ENCODE assay signal across 1 cellular context in the genomic region with DNA sequence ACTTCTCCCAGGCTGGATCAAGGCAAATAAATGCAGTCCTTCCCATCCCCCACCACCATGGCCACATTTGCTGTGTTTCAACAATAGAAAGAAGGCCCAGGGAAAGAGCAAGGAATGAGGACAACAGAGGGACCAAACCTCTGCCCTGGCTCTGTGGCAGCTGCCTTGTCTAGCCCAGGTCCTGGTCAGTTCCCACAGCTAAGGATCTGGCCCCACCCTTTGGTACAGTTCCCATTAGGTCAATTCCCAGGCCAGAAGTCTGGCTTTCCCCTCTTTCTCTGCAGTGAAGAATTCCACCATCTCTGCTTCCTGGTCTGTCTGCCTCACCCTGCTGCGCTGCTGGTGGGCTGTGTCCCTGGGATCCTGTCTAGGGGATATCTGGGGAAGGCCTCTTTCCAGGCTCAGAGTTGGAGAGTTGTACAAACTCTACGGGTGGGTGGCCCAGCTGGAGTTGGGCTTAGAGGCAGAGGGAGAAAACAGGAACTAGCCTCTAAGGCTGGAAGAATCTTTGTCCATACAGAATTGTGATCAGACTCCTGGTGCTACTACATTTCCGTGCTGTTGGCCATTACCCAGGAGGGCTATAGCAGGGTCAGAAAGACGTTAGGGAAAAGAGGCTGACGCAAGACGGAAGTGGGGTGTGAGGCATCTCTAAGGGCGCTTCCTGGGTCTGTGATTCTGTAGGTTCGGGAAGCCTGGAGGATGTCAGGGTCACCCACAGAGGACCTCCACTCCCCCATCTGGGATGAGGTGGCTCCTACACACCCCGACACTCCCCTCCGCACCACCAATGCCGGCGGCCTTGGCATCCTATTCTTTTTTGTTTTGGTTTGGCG.
A peak's percentile ranks its signal among the peaks of the same experiment; 100 is the strongest.
TF ChIP-seq lines count a peak whose summit lies in the region.

No MANE protein-coding gene starts in this region.

TF ChIP-seq in IMR-90, 13 proteins besides CTCF, POLR2A, EP300 and RAD21:
- TF ChIP-seq, protein P1, sequence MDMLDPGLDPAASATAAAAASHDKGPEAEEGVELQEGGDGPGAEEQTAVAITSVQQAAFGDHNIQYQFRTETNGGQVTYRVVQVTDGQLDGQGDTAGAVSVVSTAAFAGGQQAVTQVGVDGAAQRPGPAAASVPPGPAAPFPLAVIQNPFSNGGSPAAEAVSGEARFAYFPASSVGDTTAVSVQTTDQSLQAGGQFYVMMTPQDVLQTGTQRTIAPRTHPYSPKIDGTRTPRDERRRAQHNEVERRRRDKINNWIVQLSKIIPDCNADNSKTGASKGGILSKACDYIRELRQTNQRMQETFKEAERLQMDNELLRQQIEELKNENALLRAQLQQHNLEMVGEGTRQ (IDR thresholded peaks at IDR 0.05; ENCODE audit: low read depth, low read length) = no peak
- TF ChIP-seq, protein P2, sequence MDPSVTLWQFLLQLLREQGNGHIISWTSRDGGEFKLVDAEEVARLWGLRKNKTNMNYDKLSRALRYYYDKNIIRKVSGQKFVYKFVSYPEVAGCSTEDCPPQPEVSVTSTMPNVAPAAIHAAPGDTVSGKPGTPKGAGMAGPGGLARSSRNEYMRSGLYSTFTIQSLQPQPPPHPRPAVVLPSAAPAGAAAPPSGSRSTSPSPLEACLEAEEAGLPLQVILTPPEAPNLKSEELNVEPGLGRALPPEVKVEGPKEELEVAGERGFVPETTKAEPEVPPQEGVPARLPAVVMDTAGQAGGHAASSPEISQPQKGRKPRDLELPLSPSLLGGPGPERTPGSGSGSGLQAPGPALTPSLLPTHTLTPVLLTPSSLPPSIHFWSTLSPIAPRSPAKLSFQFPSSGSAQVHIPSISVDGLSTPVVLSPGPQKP (IDR thresholded peaks at IDR 0.05; ENCODE audit: borderline replicate concordance, low read depth, low read length) = no peak
- TF ChIP-seq CEBPB (IDR thresholded peaks at IDR 0.05; ENCODE audit: low read depth, low read length) (peak; percentile 49; the same call in 1 of the 2 replicates), BHLHE40 (IDR thresholded peaks at IDR 0.05; ENCODE audit: low read depth, low read length) (no peak), CHD1 (IDR thresholded peaks at IDR 0.05; ENCODE audit: low read depth, low read length) (no peak)
